Comparison of ENCODE assay signal across 1 cellular context in the genomic region with DNA sequence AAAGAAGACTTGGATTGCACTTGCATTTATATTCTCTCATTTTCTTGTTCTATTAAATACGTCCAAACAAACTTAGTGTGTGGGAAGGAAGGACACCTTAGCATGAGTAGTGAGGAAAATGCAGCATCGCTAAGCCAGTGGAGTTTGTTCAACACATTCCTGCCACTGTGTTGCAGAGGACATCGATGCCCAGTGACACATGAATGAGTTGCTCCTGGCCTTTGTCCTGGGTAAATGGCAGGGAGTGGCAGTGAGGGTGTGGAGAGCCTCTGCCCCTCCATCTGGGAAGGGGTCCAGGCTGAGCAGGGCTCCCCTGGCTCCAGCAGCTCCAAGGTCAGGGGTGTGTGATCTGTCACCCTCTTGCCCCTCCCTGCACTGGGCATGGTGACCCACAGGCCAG.
TF ChIP-seq lines count a peak whose summit lies in the region.

No MANE protein-coding gene starts in this region.

TF ChIP-seq in IMR-90, 13 proteins besides CTCF, POLR2A, EP300 and RAD21 (continued from another document):
- TF ChIP-seq ELK1 (IDR thresholded peaks at IDR 0.05; ENCODE audit: borderline replicate concordance, low read depth, low read length) (no peak), RCOR1 (IDR thresholded peaks at IDR 0.05; ENCODE audit: insufficient replicate concordance, low read length) (no peak), SMC3 (IDR thresholded peaks at IDR 0.05; ENCODE audit: low read depth, low read length) (no peak), FOS (IDR thresholded peaks at IDR 0.05; ENCODE audit: low read depth, low read length) (no peak)
